In genomic region chr17:77229786-77230435, GRCh38 we compare ENCODE assay signal across 2 cellular contexts.
TF ChIP-seq lines count a peak whose summit lies in the region.

No MANE protein-coding gene starts in this region.

TF ChIP-seq in HepG2, 621 proteins besides CTCF, POLR2A, EP300 and RAD21:
- 0 out of 2 replicates have a peak, but pooled peaks have one; percentile 22 for TF ChIP-seq NFKB2 (CRISPR knock-in tag; IDR thresholded peaks at IDR 0.05; ENCODE audit: borderline replicate concordance)
- TF ChIP-seq FOXO1 (CRISPR knock-in tag; IDR thresholded peaks at IDR 0.05): no peak
- TF ChIP-seq GATAD1 (CRISPR knock-in tag; IDR thresholded peaks at IDR 0.05): no peak
- TF ChIP-seq ZNF639 (CRISPR knock-in tag; conservative IDR thresholded peaks at IDR 0.05): no peak
- TF ChIP-seq MYC (CRISPR knock-in tag; IDR thresholded peaks at IDR 0.05; ENCODE audit: borderline replicate concordance): no peak
- no peak for TF ChIP-seq JUNB (CRISPR knock-in tag; IDR thresholded peaks at IDR 0.05; ENCODE audit: borderline replicate concordance)
- no peak for TF ChIP-seq GPN1 (CRISPR knock-in tag; IDR thresholded peaks at IDR 0.05; ENCODE audit: borderline replicate concordance)
- TF ChIP-seq SALL1 (CRISPR knock-in tag; IDR thresholded peaks at IDR 0.05): no peak
- TF ChIP-seq KDM4B (CRISPR knock-in tag; IDR thresholded peaks at IDR 0.05): no peak

TF ChIP-seq in endothelial cell of umbilical vein, 7 proteins besides CTCF, POLR2A, EP300 and RAD21:
- TF ChIP-seq FOS (IDR thresholded peaks at IDR 0.05; ENCODE audit: borderline replicate concordance, insufficient read depth, low read length) (no peak), POLR2AphosphoS5 (IDR thresholded peaks at IDR 0.05; ENCODE audit: insufficient read depth, low read depth, low read length) (peak; percentile 16), GATA2 (IDR thresholded peaks at IDR 0.05; ENCODE audit: insufficient read depth, insufficient read length, low read depth, low read length) (no peak), MAX (IDR thresholded peaks at IDR 0.05; ENCODE audit: insufficient read depth, insufficient read length) (no peak), MYC (IDR thresholded peaks at IDR 0.05; ENCODE audit: low read depth, low read length) (no peak), EZH2 (IDR thresholded peaks at IDR 0.05; ENCODE audit: borderline replicate concordance, low read depth, low read length, severe bottlenecking) (no peak), JUN (IDR thresholded peaks at IDR 0.05; ENCODE audit: borderline replicate concordance, insufficient read depth, insufficient read length, low read depth) (no peak)
